11 cellular contexts compared by ENCODE assay signal in the genomic region with DNA sequence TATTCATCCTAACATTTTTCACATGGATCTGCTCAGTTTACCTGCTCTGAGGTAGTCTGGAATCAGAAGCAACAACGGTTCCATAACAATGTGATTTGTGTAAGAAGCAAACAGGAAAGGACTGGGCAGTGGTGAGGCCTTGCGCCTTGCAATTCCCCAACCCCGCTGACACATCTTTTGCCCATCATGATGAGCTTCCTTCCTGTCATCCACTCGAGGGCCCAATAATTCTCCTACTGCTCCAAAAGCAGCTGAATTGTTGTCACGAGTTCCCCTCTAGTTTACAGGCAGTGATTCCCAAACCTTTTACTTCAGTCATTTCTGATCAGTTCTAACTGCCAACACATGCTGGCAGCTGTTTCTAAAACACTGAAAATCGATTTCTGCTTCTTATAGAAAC. TPM values are rescaled to one million over a fixed set of nuclear protein-coding genes. Genes with fewer than 3 reads are reported as not detected.
A peak's percentile ranks its signal among the peaks of the same experiment; 100 is the strongest.
DNase-seq lines count a peak whose midpoint lies in the region; ATAC-seq and TF ChIP-seq lines count a peak whose summit lies in the region.
"Had no signal": no experiment of that assay in that cellular context is flagged by ENCODE, and none has a peak within 500 bp of the region (broad histone marks: within the 10 kb centered on the region; RNA-seq: fewer than 3 reads in every experiment).

No MANE protein-coding gene starts in this region.

- H3K4me1 ChIP-seq in right atrium auricular region: peaks cover 0 to 27% of the 10 kb centered on the region in 2 donors
- peaks cover 2 to 15% of the 10 kb centered on the region in 2 donors for H3K4me1 ChIP-seq in aorta (ENCODE audit: control insufficient read depth in 1 of 2, insufficient read depth in 2 of 2, low read length in 2 of 2)

- ATAC-seq in HG03520 (IDR thresholded peaks at IDR 0.05; ENCODE audit: unreplicated experiment) (peak; percentile 32), aorta (ENCODE audit: low FRiP score) (peak; percentile 72)
- ATAC-seq: HCT116 had no signal

- intact Hi-C loops in aorta (cut with DNase I): no loop called here

- H3K36me3 ChIP-seq in right atrium auricular region: no peaks in the 10 kb centered on the region
- no peaks in the 10 kb centered on the region for H3K36me3 ChIP-seq in aorta (ENCODE audit: control insufficient read depth in 1 of 2, insufficient read depth in 2 of 2, low read length in 1 of 2)

- TF ChIP-seq CTCF in right atrium auricular region (IDR thresholded peaks at IDR 0.05): no peak

- WGBS in aorta, 2 donors: 37 to 40% methylated on average over 6 of the region's 6 CpGs

- peaks cover 26% of the 10 kb centered on the region for H3K4me1 Mint-ChIP-seq in activated T-cell treated with anti-CD3 and anti-CD28 coated beads, Interleukin-2, amount 50 U/mL, for 24 hours (ENCODE audit: low read depth)

- no peaks in the 10 kb centered on the region for H3K9me3 ChIP-seq in right atrium auricular region
- no peaks in the 10 kb centered on the region for H3K9me3 ChIP-seq in aorta (ENCODE audit: control insufficient read depth, low read length)

- no peak overlapping the region for H3K4me3 Mint-ChIP-seq in activated T-cell treated with anti-CD3 and anti-CD28 coated beads, Interleukin-2, amount 50 U/mL, for 24 hours

- peaks cover 3% of the 10 kb centered on the region for H3K9me3 Mint-ChIP-seq in activated T-cell treated with anti-CD3 and anti-CD28 coated beads, Interleukin-2, amount 50 U/mL, for 24 hours

- no peak overlapping the region for H3K4me3 ChIP-seq in right atrium auricular region
- H3K4me3 ChIP-seq in aorta (ENCODE audit: low read length in 2 of 2): no peak overlapping the region

- no peaks in the 10 kb centered on the region for H3K27me3 ChIP-seq in right atrium auricular region
- H3K27me3 ChIP-seq in aorta (ENCODE audit: control insufficient read depth in 1 of 2, insufficient read depth in 2 of 2, low read length in 1 of 2): no peaks in the 10 kb centered on the region

- peak overlapping the region; percentile 63 to 68 for H3K27ac ChIP-seq in right atrium auricular region
- no peak overlapping the region for H3K27ac ChIP-seq in aorta (ENCODE audit: low read depth in 1 of 2, low read length in 2 of 2)

- H3K36me3 Mint-ChIP-seq in activated T-cell treated with anti-CD3 and anti-CD28 coated beads, Interleukin-2, amount 50 U/mL, for 24 hours (ENCODE audit: low read depth): peaks cover 17% of the 10 kb centered on the region

- H3K27me3 Mint-ChIP-seq in activated T-cell treated with anti-CD3 and anti-CD28 coated beads, Interleukin-2, amount 50 U/mL, for 24 hours: no peaks in the 10 kb centered on the region

- no peak for DNase-seq in activated T-cell treated with anti-CD3 and anti-CD28 coated beads, Interleukin-2, amount 50 U/mL, for 24 hours
- DNase-seq in activated T-cell treated with anti-CD3 and anti-CD28 coated beads for 4 hours (no peak), right atrium auricular region (ENCODE audit: low spot score) (no peak), aorta (peak in 1 of 2 donors; percentile 73), kidney tubule cell (ENCODE audit: low spot score) (no peak), A172 (ENCODE audit: low spot score) (no peak)
- DNase-seq in activated T-cell treated with anti-CD3 and anti-CD28 coated beads, Interleukin-2, amount 50 U/mL, for 1 hour: no peak
- DNase-seq: activated CD4-positive, alpha-beta T cell treated with anti-CD3 and anti-CD28 coated beads, Interleukin-2, amount 50 U/mL, for 1 hour had no signal

- H3K27ac Mint-ChIP-seq in activated T-cell treated with anti-CD3 and anti-CD28 coated beads, Interleukin-2, amount 50 U/mL, for 24 hours: peak overlapping the region; percentile 5

RNA-seq across cellular contexts. Expression of a gene that starts 22.9 kb away (rescaled TPM):
- total RNA-seq in right atrium auricular region (10 to 100 TPM; 27.0 to 39.9 TPM), aorta (10 to 100 TPM; 51.5 to 80.7 TPM)
- 10 to 100 TPM; 24.1 to 36.1 TPM for polyA plus RNA-seq in aorta
- total RNA-seq in A172 (2014; rRNA removed; shearing (Covaris generic)): 27.3 and 35.6 TPM in 2 replicates

RNA-seq across cellular contexts. Expression of a gene that starts 48.1 kb away (rescaled TPM):
- total RNA-seq in right atrium auricular region (not detected), aorta (not detected)
- polyA plus RNA-seq in aorta: not detected
- total RNA-seq in A172 (2014; rRNA removed; shearing (Covaris generic)): not detected in 2 replicates
- total RNA-seq: myocyte had no signal

Comparison
In these comparisons a context has a peak if more than half of its experiments do, and no peak if none do; other contexts are left out.
1. H3K27ac ChIP-seq: peak in right atrium auricular region (2 of 2); none in aorta (0 of 2).